1 cellular context compared by ENCODE assay signal in genomic region chr10:130560079-130560478, GRCh38.
TF ChIP-seq lines count a peak whose summit lies in the region.

No MANE protein-coding gene starts in this region.

TF ChIP-seq in H1, 55 proteins besides CTCF, POLR2A, EP300 and RAD21:
- TF ChIP-seq MAFK (IDR thresholded peaks at IDR 0.05; ENCODE audit: low read depth, low read length) (no peak), HDAC6 (IDR thresholded peaks at IDR 0.05; ENCODE audit: low read depth, low read length) (no peak), JUND (IDR thresholded peaks at IDR 0.05; ENCODE audit: low read length) (no peak), RFX5 (IDR thresholded peaks at IDR 0.05; ENCODE audit: borderline replicate concordance, low read depth, low read length) (no peak), HDAC2 (IDR thresholded peaks at IDR 0.05; ENCODE audit: borderline replicate concordance in 1 of 2, low read depth in 2 of 2, low read length in 2 of 2) (no peak), BRCA1 (IDR thresholded peaks at IDR 0.05; ENCODE audit: low read depth, low read length) (no peak), CTBP2 (IDR thresholded peaks at IDR 0.05; ENCODE audit: borderline replicate concordance, insufficient read depth, insufficient read length, low read length) (no peak), GTF2F1 (IDR thresholded peaks at IDR 0.05; ENCODE audit: borderline replicate concordance, low read depth, low read length) (no peak), MAX (IDR thresholded peaks at IDR 0.05) (no peak), RNF2 (IDR thresholded peaks at IDR 0.05; ENCODE audit: borderline replicate concordance, low read depth, low read length, missing control alignments, poor library complexity, severe bottlenecking) (no peak), KDM5A (IDR thresholded peaks at IDR 0.05; ENCODE audit: low read length) (no peak), BCL11A (IDR thresholded peaks at IDR 0.05; ENCODE audit: low read depth in 2 of 2, low read length in 2 of 2) (no peak), POLR2AphosphoS5 (IDR thresholded peaks at IDR 0.05; ENCODE audit: low read depth, low read length) (no peak), SIN3A (conservative IDR thresholded peaks at IDR 0.05 in 1 of 2, IDR thresholded peaks at IDR 0.05 in 1 of 2; ENCODE audit: low read depth in 1 of 2, low read length in 2 of 2) (no peak), CBX5 (IDR thresholded peaks at IDR 0.05; ENCODE audit: low read depth, low read length) (no peak), SP1 (IDR thresholded peaks at IDR 0.05; ENCODE audit: low read depth, low read length) (no peak), SP2 (IDR thresholded peaks at IDR 0.05; ENCODE audit: low read length) (no peak)
